12 cellular contexts compared by ENCODE assay signal in genomic region chr1:231037585-231038517, GRCh38. TPM values are rescaled to one million over a fixed set of nuclear protein-coding genes. Genes with fewer than 3 reads are reported as not detected.
DNase-seq lines count a peak whose midpoint lies in the region; ATAC-seq and TF ChIP-seq lines count a peak whose summit lies in the region.
"Had no signal": no experiment of that assay in that cellular context is flagged by ENCODE, and none has a peak within 500 bp of the region (broad histone marks: within the 10 kb centered on the region; RNA-seq: fewer than 3 reads in every experiment).

No MANE protein-coding gene starts in this region.

- H3K9me3 Mint-ChIP-seq in activated CD4-positive, alpha-beta T cell treated with anti-CD3 and anti-CD28 coated beads for 36 hours (ENCODE audit: low read depth): no peaks in the 10 kb centered on the region
- H3K9me3 Mint-ChIP-seq in endodermal cell (no peaks in the 10 kb centered on the region), osteocyte (ENCODE audit: unreplicated experiment) (no peaks in the 10 kb centered on the region)
- H3K9me3 Mint-ChIP-seq: activated B cell treated with CpG ODN at 0.5 μM for 24 hours had no signal

- peaks cover 5% of the 10 kb centered on the region for H3K4me1 ChIP-seq in endodermal cell (ENCODE audit: control insufficient read depth, insufficient read depth, low read length)

- peak overlapping the region; percentile 75 for H3K4me3 Mint-ChIP-seq in activated CD4-positive, alpha-beta T cell treated with anti-CD3 and anti-CD28 coated beads for 36 hours
- H3K4me3 Mint-ChIP-seq in endodermal cell: peak overlapping the region; percentile 88
- peak overlapping the region; percentile 10 for H3K4me3 Mint-ChIP-seq in osteocyte (ENCODE audit: unreplicated experiment)

- peaks cover 3% of the 10 kb centered on the region for H3K36me3 ChIP-seq in endodermal cell (ENCODE audit: control insufficient read depth, insufficient read depth, low read length)

- no peak for DNase-seq in activated CD4-positive, alpha-beta T cell treated with anti-CD3 and anti-CD28 coated beads for 36 hours
- no peak for DNase-seq in activated CD4-positive, alpha-beta T cell treated with anti-CD3 and anti-CD28 coated beads, Interleukin-2, amount 50 U/mL, for 1 hour
- DNase-seq in NB4 (ENCODE audit: low read depth) (peak; percentile 29), endodermal cell (peak; percentile 63), osteocyte (ENCODE audit: extremely low spot score, unreplicated experiment) (no peak), EL (no peak), putamen (ENCODE audit: low spot score) (no peak)
- DNase-seq: activated B cell treated with CpG ODN at 0.5 μM for 24 hours; activated effector memory CD4-positive, alpha-beta T cell treated with anti-CD3 and anti-CD28 coated beads, Interleukin-2, amount 50 U/mL, for 16 hours; NCI-H1105 had no signal

- peaks cover 32% of the 10 kb centered on the region for H3K4me1 Mint-ChIP-seq in activated CD4-positive, alpha-beta T cell treated with anti-CD3 and anti-CD28 coated beads for 36 hours
- peaks cover 46% of the 10 kb centered on the region for H3K4me1 Mint-ChIP-seq in endodermal cell
- peaks cover 22% of the 10 kb centered on the region for H3K4me1 Mint-ChIP-seq in osteocyte (ENCODE audit: unreplicated experiment)

- TF ChIP-seq POLR2A in NB4 (IDR thresholded peaks at IDR 0.05; ENCODE audit: extremely low read depth, insufficient read length): no peak

- no peak overlapping the region for H3K4me3 ChIP-seq in NB4 (ENCODE audit: low read depth, low read length)
- peak overlapping the region; percentile 90 for H3K4me3 ChIP-seq in endodermal cell (ENCODE audit: low read length)

- intact Hi-C loops in activated CD4-positive, alpha-beta T cell treated with anti-CD3 and anti-CD28 coated beads for 36 hours (cut with DNase I, micrococcal nuclease): loop anchor here (2.0 to 5.0 kb wide), 2 partner anchors 59 to 121 kb away; partner anchors contain the start of genes ARV1 (in 1 of the 2) and TTC13 (in 1 of the 2)

- H3K27me3 ChIP-seq in endodermal cell (ENCODE audit: control insufficient read depth, insufficient read depth, low read length, poor library complexity, severe bottlenecking): no peaks in the 10 kb centered on the region

- TF ChIP-seq CTCF in NB4 (IDR thresholded peaks at IDR 0.05; ENCODE audit: low read depth, low read length): no peak
- TF ChIP-seq CTCF in endodermal cell (conservative IDR thresholded peaks at IDR 0.05): no peak
- no peak for TF ChIP-seq CTCF in osteocyte (IDR thresholded peaks at IDR 0.05)

- CTCF ChIA-PET in activated CD4-positive, alpha-beta T cell treated with anti-CD3 and anti-CD28 coated beads for 36 hours (lab: Charles Lee): interaction anchor here (0.7 to 1.8 kb wide), 4 partner anchors 15 to 227 kb away, joined by 3 to 7 read pairs (median 4); no protein-coding TSS in a partner anchor

- WGBS in endodermal cell (ENCODE audit: insufficient coverage in 1 of 2, insufficient read length in 1 of 2), 2 experiments: 47 to 72% methylated on average over 11 to 13 of the region's 13 CpGs

- H3K9ac ChIP-seq in endodermal cell (ENCODE audit: extremely low read depth, low read length, poor library complexity, severe bottlenecking): no peak overlapping the region

- no peak for ATAC-seq in activated CD4-positive, alpha-beta T cell treated with anti-CD3 and anti-CD28 coated beads for 36 hours
- ATAC-seq in GM19035 (IDR thresholded peaks at IDR 0.05; ENCODE audit: unreplicated experiment): no peak

- no peak overlapping the region for H3K27ac Mint-ChIP-seq in activated CD4-positive, alpha-beta T cell treated with anti-CD3 and anti-CD28 coated beads for 36 hours
- H3K27ac Mint-ChIP-seq in endodermal cell: peak overlapping the region; percentile 69
- no peak overlapping the region for H3K27ac Mint-ChIP-seq in osteocyte (ENCODE audit: unreplicated experiment)
- H3K27ac Mint-ChIP-seq: activated B cell treated with CpG ODN at 0.5 μM for 24 hours had no signal

- POLR2A ChIA-PET in activated CD4-positive, alpha-beta T cell treated with anti-CD3 and anti-CD28 coated beads for 36 hours (lab: Charles Lee): no interaction called here

- no peak overlapping the region for H3K27ac ChIP-seq in endodermal cell (ENCODE audit: low read depth, low read length)
- H3K27ac ChIP-seq: coronary artery had no signal

- H3K36me3 Mint-ChIP-seq in activated CD4-positive, alpha-beta T cell treated with anti-CD3 and anti-CD28 coated beads for 36 hours (ENCODE audit: low read depth): peaks cover 15% of the 10 kb centered on the region
- H3K36me3 Mint-ChIP-seq in endodermal cell (ENCODE audit: low read depth) (peaks cover 17% of the 10 kb centered on the region), osteocyte (ENCODE audit: unreplicated experiment) (peaks cover 3% of the 10 kb centered on the region)

- H3K9me3 ChIP-seq in endodermal cell (ENCODE audit: control insufficient read depth, low read length): no peaks in the 10 kb centered on the region

- peaks cover 4% of the 10 kb centered on the region for H3K27me3 Mint-ChIP-seq in activated CD4-positive, alpha-beta T cell treated with anti-CD3 and anti-CD28 coated beads for 36 hours
- H3K27me3 Mint-ChIP-seq in endodermal cell (ENCODE audit: insufficient read depth) (peaks cover 34% of the 10 kb centered on the region), osteocyte (ENCODE audit: unreplicated experiment) (no peaks in the 10 kb centered on the region)

RNA-seq across cellular contexts. Expression of gene FAM89A, which starts 2.2 kb away (rescaled TPM):
- 10 to 100 TPM; 14.5 to 14.9 TPM for total RNA-seq in activated CD4-positive, alpha-beta T cell treated with anti-CD3 and anti-CD28 coated beads for 36 hours
- total RNA-seq in endodermal cell (10 to 100 TPM; 55.9 to 57.7 TPM), osteocyte (14.8 and 15.5 TPM in 2 replicates)
- polyA plus RNA-seq in endodermal cell (2013, experiment 1 of 2): 20.4 TPM
- polyA plus RNA-seq in endodermal cell (2013, experiment 2 of 2): 20.4 TPM

RNA-seq across cellular contexts. Expression of gene ARV1, which starts 59.0 kb away (rescaled TPM):
- total RNA-seq in activated CD4-positive, alpha-beta T cell treated with anti-CD3 and anti-CD28 coated beads for 36 hours: 10 to 100 TPM; 16.2 to 16.9 TPM
- total RNA-seq in endodermal cell: 10 to 100 TPM in 1 of 2 donors, 1 to 10 TPM in 1; 8.4 to 12.5 TPM
- 24.5 TPM for polyA plus RNA-seq in endodermal cell (2013, experiment 1 of 2)
- polyA plus RNA-seq in endodermal cell (2013, experiment 2 of 2): 21.3 TPM
- 16.2 and 17.1 TPM in 2 replicates for total RNA-seq in osteocyte

RNA-seq across cellular contexts. Expression of gene TTC13, which starts 59.2 kb away (rescaled TPM):
- total RNA-seq in activated CD4-positive, alpha-beta T cell treated with anti-CD3 and anti-CD28 coated beads for 36 hours: 10 to 100 TPM; 13.6 to 16.2 TPM
- 10 to 100 TPM; 12.4 to 14.5 TPM for total RNA-seq in endodermal cell
- 18.5 TPM for polyA plus RNA-seq in endodermal cell (2013, experiment 1 of 2)
- 19.7 TPM for polyA plus RNA-seq in endodermal cell (2013, experiment 2 of 2)
- total RNA-seq in osteocyte: 15.9 and 19.5 TPM in 2 replicates

Comparison
In these comparisons a context has a peak if more than half of its experiments do, and no peak if none do; other contexts are left out.
1. DNase-seq: peak in NB4 (single experiment) and endodermal cell (single experiment); none in activated CD4-positive, alpha-beta T cell treated with anti-CD3 and anti-CD28 coated beads for 36 hours (single experiment), activated CD4-positive, alpha-beta T cell treated with anti-CD3 and anti-CD28 coated beads, Interleukin-2, amount 50 U/mL, for 1 hour (single experiment), osteocyte (single experiment), EL (single experiment) and putamen (single experiment).
2. H3K4me3 Mint-ChIP-seq: peak in every context shown above with its lines; median percentile 88 in endodermal cell; 75 in activated CD4-positive, alpha-beta T cell treated with anti-CD3 and anti-CD28 coated beads for 36 hours; 10 in osteocyte.